ENCODE assay signal across 19 cellular contexts in the genomic region with DNA sequence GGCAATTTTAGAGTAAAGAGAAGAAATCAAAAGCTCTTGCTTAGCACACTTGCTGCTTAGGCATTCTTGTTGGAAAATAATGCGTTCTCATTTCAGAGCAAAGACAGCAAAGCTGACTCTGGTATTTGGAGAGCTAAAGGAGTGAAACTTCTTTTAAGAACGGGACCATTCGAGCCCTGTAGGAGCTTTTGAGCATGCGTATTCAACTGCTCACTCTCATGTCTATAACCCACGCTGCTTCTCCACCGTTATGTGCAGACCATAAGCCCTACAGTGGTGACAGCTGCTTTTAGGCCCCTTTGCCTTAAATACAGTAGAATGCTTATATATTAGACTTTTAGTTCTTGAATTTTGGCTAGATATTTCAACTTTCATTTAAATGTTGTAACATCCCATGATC.
DNase-seq lines count a peak whose midpoint lies in the region; ATAC-seq and TF ChIP-seq lines count a peak whose summit lies in the region.
"Had no signal": no experiment of that assay in that cellular context is flagged by ENCODE, and none has a peak within 500 bp of the region (broad histone marks: within the 10 kb centered on the region; RNA-seq: fewer than 3 reads in every experiment).

No MANE protein-coding gene starts in this region.

- TF ChIP-seq EP300 in esophagus muscularis mucosa (IDR thresholded peaks at IDR 0.05): no peak

- WGBS in esophagus muscularis mucosa: 89% methylated on average over 6 of the region's 6 CpGs

- no peak overlapping the region for H3K4me3 Mint-ChIP-seq in activated CD8-positive, alpha-beta memory T cell treated with anti-CD3 and anti-CD28 coated beads, Interleukin-2, amount 10 ng/mL, durations not matched to agents 7 days and 5 days
- H3K4me3 Mint-ChIP-seq: CD14-positive monocyte; CD4-positive, alpha-beta memory T cell had no signal

- no peak for TF ChIP-seq CTCF in esophagus muscularis mucosa (IDR thresholded peaks at IDR 0.05)
- TF ChIP-seq CTCF in osteoblast (IDR thresholded peaks at IDR 0.05; ENCODE audit: extremely low read depth, low read depth, low read length): no peak

- H3K27ac ChIP-seq in esophagus muscularis mucosa (replicated peaks in 1 of 4): no peak overlapping the region
- H3K27ac ChIP-seq in osteoblast (ENCODE audit: low read depth, low read length): no peak overlapping the region
- H3K27ac ChIP-seq: 22Rv1, A549, BLaER1 had no signal

- H3K36me3 Mint-ChIP-seq in activated CD8-positive, alpha-beta memory T cell treated with anti-CD3 and anti-CD28 coated beads, Interleukin-2, amount 10 ng/mL, durations not matched to agents 7 days and 5 days: no peaks in the 10 kb centered on the region
- H3K36me3 Mint-ChIP-seq: CD14-positive monocyte had no signal

- H3K4me1 ChIP-seq in esophagus muscularis mucosa (no peaks in the 10 kb centered on the region), osteoblast (ENCODE audit: insufficient read depth, low read length) (peaks cover 18% of the 10 kb centered on the region)
- H3K4me1 ChIP-seq: HAP-1 had no signal

- ATAC-seq in HG02642 (IDR thresholded peaks at IDR 0.05; ENCODE audit: poor library complexity, unreplicated experiment): no peak
- no peak for ATAC-seq in activated CD8-positive, alpha-beta memory T cell treated with anti-CD3 and anti-CD28 coated beads, Interleukin-2, amount 10 ng/mL, durations not matched to agents 7 days and 5 days
- ATAC-seq: A549, GM12878 had no signal

- no peak for TF ChIP-seq POLR2A in esophagus muscularis mucosa (IDR thresholded peaks at IDR 0.05; ENCODE audit: low read depth)

- H3K27me3 Mint-ChIP-seq in activated CD8-positive, alpha-beta memory T cell treated with anti-CD3 and anti-CD28 coated beads, Interleukin-2, amount 10 ng/mL, durations not matched to agents 7 days and 5 days: peaks cover 11% of the 10 kb centered on the region
- H3K27me3 Mint-ChIP-seq: CD4-positive, alpha-beta memory T cell had no signal

- peak overlapping the region; percentile 17 for H2AFZ ChIP-seq in osteoblast (ENCODE audit: low read length)

- CTCF ChIA-PET in activated CD8-positive, alpha-beta memory T cell treated with anti-CD3 and anti-CD28 coated beads, Interleukin-2, amount 10 ng/mL, durations not matched to agents 7 days and 5 days (lab: Charles Lee): interaction anchor here (1.1 kb wide), 1 partner anchor 14 kb away, joined by 3 read pairs; no protein-coding TSS in a partner anchor

- no peaks in the 10 kb centered on the region for H3K9me3 Mint-ChIP-seq in activated CD8-positive, alpha-beta memory T cell treated with anti-CD3 and anti-CD28 coated beads, Interleukin-2, amount 10 ng/mL, durations not matched to agents 7 days and 5 days (ENCODE audit: low read depth)
- H3K9me3 Mint-ChIP-seq: CD4-positive, alpha-beta memory T cell had no signal

- no peaks in the 10 kb centered on the region for H4K20me1 ChIP-seq in osteoblast (ENCODE audit: insufficient read depth, low read length)
- H4K20me1 ChIP-seq: BLaER1 had no signal

- intact Hi-C loops in esophagus muscularis mucosa (cut with DNase I) (no loop called here), posterior vena cava (cut with DNase I) (no loop called here)

- H3K27me3 ChIP-seq in esophagus muscularis mucosa (no peaks in the 10 kb centered on the region), osteoblast (ENCODE audit: insufficient read depth, low read length) (no peaks in the 10 kb centered on the region)
- H3K27me3 ChIP-seq: BLaER1 had no signal

- peak overlapping the region; percentile 25 for H3K4me2 ChIP-seq in osteoblast (ENCODE audit: insufficient read depth, low read length)
- H3K4me2 ChIP-seq: A549, BLaER1 had no signal

- H3K36me3 ChIP-seq in esophagus muscularis mucosa: no peaks in the 10 kb centered on the region
- no peaks in the 10 kb centered on the region for H3K36me3 ChIP-seq in osteoblast (ENCODE audit: insufficient read depth, low read length)
- H3K36me3 ChIP-seq: HAP-1 had no signal

- H3K79me2 ChIP-seq in osteoblast (ENCODE audit: insufficient read depth, low read length): no peaks in the 10 kb centered on the region

- DNase-seq in DMS 273 (lab: John Stamatoyannopoulos, UW; ENCODE audit: unreplicated experiment) (peak; percentile 72), DMS 273 treated with DMSO at 0.1 percent for 48 hours (lab: John Stamatoyannopoulos, UW) (no peak), esophagus muscularis mucosa (ENCODE audit: extremely low spot score) (peak; percentile 57), osteoblast (ENCODE audit: insufficient read length, low spot score, missing footprints) (no peak), iPS-NIHi11 (ENCODE audit: low spot score) (no peak), posterior vena cava (ENCODE audit: low spot score) (no peak)
- no peak for DNase-seq in activated CD8-positive, alpha-beta memory T cell treated with anti-CD3 and anti-CD28 coated beads, Interleukin-2, amount 10 ng/mL, durations not matched to agents 7 days and 5 days
- DNase-seq: CD4-positive, alpha-beta memory T cell; DMS53; DND-41; EL; IMR-90 had no signal

- H3K4me3 ChIP-seq in esophagus muscularis mucosa (no peak overlapping the region), osteoblast (ENCODE audit: insufficient read depth, low read length) (no peak overlapping the region)
- H3K4me3 ChIP-seq: A549, BLaER1, GM12878, HAP-1 had no signal

- peaks cover 24% of the 10 kb centered on the region for H3K4me1 Mint-ChIP-seq in activated CD8-positive, alpha-beta memory T cell treated with anti-CD3 and anti-CD28 coated beads, Interleukin-2, amount 10 ng/mL, durations not matched to agents 7 days and 5 days

- no peaks in the 10 kb centered on the region for H3K9me3 ChIP-seq in esophagus muscularis mucosa
- H3K9me3 ChIP-seq in osteoblast (ENCODE audit: low read depth, low read length): no peaks in the 10 kb centered on the region
- H3K9me3 ChIP-seq: A549, HAP-1 had no signal

- H3K27ac Mint-ChIP-seq in activated CD8-positive, alpha-beta memory T cell treated with anti-CD3 and anti-CD28 coated beads, Interleukin-2, amount 10 ng/mL, durations not matched to agents 7 days and 5 days: no peak overlapping the region
- H3K27ac Mint-ChIP-seq: CD14-positive monocyte; CD4-positive, alpha-beta memory T cell had no signal

Comparison
In these comparisons a context has a peak if more than half of its experiments do, and no peak if none do; other contexts are left out.
1. DNase-seq: peak in DMS 273 (single experiment) and esophagus muscularis mucosa (single experiment); none in DMS 273 treated with DMSO at 0.1 percent for 48 hours (single experiment), osteoblast (single experiment), iPS-NIHi11 (single experiment), activated CD8-positive, alpha-beta memory T cell treated with anti-CD3 and anti-CD28 coated beads, Interleukin-2, amount 10 ng/mL, durations not matched to agents 7 days and 5 days (single experiment) and posterior vena cava (single experiment).